ENCODE assay signal across 8 cellular contexts in the genomic region with DNA sequence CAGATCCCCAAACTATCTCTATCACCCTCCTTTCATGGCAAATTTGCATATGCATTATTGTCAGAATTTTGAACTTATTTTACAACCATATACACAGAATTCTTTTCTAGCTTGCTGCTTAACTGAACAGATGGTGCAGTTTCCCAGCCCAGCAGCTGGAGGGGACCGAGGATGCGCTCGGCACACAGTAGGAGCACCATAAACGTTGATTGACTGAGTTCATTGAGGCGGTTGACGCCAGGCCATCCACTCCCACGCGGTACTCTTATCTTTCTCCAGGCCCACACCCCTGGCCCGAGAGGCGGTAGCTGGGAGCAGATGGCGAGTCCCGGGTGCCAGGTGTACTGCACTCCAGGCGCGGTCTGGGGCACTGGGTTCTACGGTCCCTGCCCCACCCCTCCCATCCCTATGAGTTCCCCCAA. TPM values are rescaled to one million over a fixed set of nuclear protein-coding genes. Genes with fewer than 3 reads are reported as not detected.
DNase-seq lines count a peak whose midpoint lies in the region; ATAC-seq and TF ChIP-seq lines count a peak whose summit lies in the region.

No MANE protein-coding gene starts in this region.

- TF ChIP-seq CTCF in Caco-2 (IDR thresholded peaks at IDR 0.05; ENCODE audit: insufficient read depth in 1 of 2, low read depth in 1 of 2, low read length in 1 of 2, severe bottlenecking in 1 of 2, unreplicated experiment in 1 of 2) = no peak
- no peak for TF ChIP-seq CTCF in H9 (conservative IDR thresholded peaks at IDR 0.05)
- TF ChIP-seq CTCF in SK-N-SH (IDR thresholded peaks at IDR 0.05) = no peak
- no peak for TF ChIP-seq CTCF in foreskin keratinocyte (conservative IDR thresholded peaks at IDR 0.05)
- TF ChIP-seq CTCF in psoas muscle (IDR thresholded peaks at IDR 0.05) = no peak
- no peak for TF ChIP-seq CTCF in GM20000 (IDR thresholded peaks at IDR 0.05; ENCODE audit: extremely low read depth, missing control alignments)

- H4K91ac ChIP-seq in H9 (ENCODE audit: insufficient read length, low read depth, low read length) = no peak overlapping the region

- H4K20me1 ChIP-seq in H9 (ENCODE audit: control insufficient read depth, insufficient read depth, insufficient read length) (no peaks in the 10 kb centered on the region), SK-N-SH (ENCODE audit: insufficient read depth) (no peaks in the 10 kb centered on the region)

- no CpG with 5 or more reads among the region's 15 CpGs for WGBS in H9 (ENCODE audit: extremely low coverage, insufficient read length, low lambda C conversion rate)
- WGBS in SK-N-SH (ENCODE audit: low lambda C conversion rate) = 52% methylated on average over 8 of the region's 15 CpGs
- 9 to 15% (median 14%) methylated on average over 15 of the region's 15 CpGs for WGBS in psoas muscle, 3 donors

- H2BK12ac ChIP-seq in H9 (ENCODE audit: insufficient read length, low read depth, low read length) = no peak overlapping the region

- H3F3A ChIP-seq in SK-N-SH (replicated peaks; ENCODE audit: insufficient read depth) = peaks cover 5% of the 10 kb centered on the region

- H3K27me3 Mint-ChIP-seq in Caco-2 (ENCODE audit: insufficient read depth, unreplicated experiment) = no peaks in the 10 kb centered on the region
- H3K27me3 Mint-ChIP-seq in H9 (ENCODE audit: low read depth) = peaks cover 16% of the 10 kb centered on the region

- H2BK15ac ChIP-seq in H9 (ENCODE audit: low read depth, low read length) = no peak overlapping the region

- H3K4me1 Mint-ChIP-seq in Caco-2 (ENCODE audit: low read depth, unreplicated experiment) = no peaks in the 10 kb centered on the region
- H3K4me1 Mint-ChIP-seq in H9 = peaks cover 15 to 18% of the 10 kb centered on the region in 2 experiments

- H3K4me2 ChIP-seq in H9 (ENCODE audit: insufficient read depth, insufficient read length, low read length) = peak overlapping the region; percentile 89
- peak overlapping the region; percentile 93 for H3K4me2 ChIP-seq in SK-N-SH

- H3K9me3 Mint-ChIP-seq in Caco-2 (ENCODE audit: unreplicated experiment) = peaks cover 21% of the 10 kb centered on the region
- peaks cover 14 to 16% of the 10 kb centered on the region in 2 experiments for H3K9me3 Mint-ChIP-seq in H9

- H2BK20ac ChIP-seq in H9 (ENCODE audit: low read depth, low read length, poor library complexity, severe bottlenecking) = no peak overlapping the region

- H3K23ac ChIP-seq in H9 (ENCODE audit: insufficient read length, low read depth, low read length) = no peak overlapping the region

- intact Hi-C loops in Caco-2 (cut with micrococcal nuclease; ENCODE audit: unreplicated experiment) (loop anchor here (2.0 to 10.0 kb wide), 4 partner anchors 130 to 649 kb away; no protein-coding TSS in a partner anchor), psoas muscle (cut with DNase I) (loop anchor here in 1 of 2 donors (5.0 kb wide), 2 partner anchors 144 to 239 kb away; no protein-coding TSS in a partner anchor)

- H3K4me1 ChIP-seq in Caco-2 (no peaks in the 10 kb centered on the region), H9 (ENCODE audit: insufficient read depth, low read length) (no peaks in the 10 kb centered on the region), SK-N-SH (ENCODE audit: control insufficient read depth in 1 of 2, insufficient read depth in 2 of 2, low read depth in 1 of 2, low read length in 1 of 2) (peaks cover 0 to 6% of the 10 kb centered on the region in 2 experiments; a peak in 2 of 4 replicates), foreskin keratinocyte (peaks cover 3% of the 10 kb centered on the region), psoas muscle (no peaks in the 10 kb centered on the region)

- no peak overlapping the region for H4K5ac ChIP-seq in H9 (ENCODE audit: insufficient read length, low read depth, low read length)

- H3K79me1 ChIP-seq in H9 (ENCODE audit: insufficient read depth, low read depth, low read length, poor library complexity, severe bottlenecking) = no peaks in the 10 kb centered on the region

- peaks cover 28% of the 10 kb centered on the region for H3K23me2 ChIP-seq in H9 (ENCODE audit: insufficient read length, low read depth, low read length, poor library complexity, severe bottlenecking)

- H2AFZ ChIP-seq in H9 (ENCODE audit: low read length) = no peak overlapping the region
- H2AFZ ChIP-seq in SK-N-SH (ENCODE audit: low read depth) = peak overlapping the region; percentile 97; the same call in 1 of the 2 replicates

- BruUV-seq in Caco-2 (replicated peaks; lab: Mats Ljungman, UMichigan) = no TSS peak

- H2BK120ac ChIP-seq in H9 (ENCODE audit: low read depth, low read length, poor library complexity, severe bottlenecking) = no peak overlapping the region

- no peak overlapping the region; the same call in 1 of the 2 replicates for H3K14ac ChIP-seq in H9 (ENCODE audit: insufficient read depth, low read length)

- H3K36me3 Mint-ChIP-seq in Caco-2 (ENCODE audit: insufficient read depth, unreplicated experiment) = peaks cover 6% of the 10 kb centered on the region
- peaks cover 2 to 9% (median 3%) of the 10 kb centered on the region in 3 experiments; a peak in 5 of 7 replicates for H3K36me3 Mint-ChIP-seq in H9 (ENCODE audit: insufficient read depth in 1 of 3, low read depth in 3 of 3)

- no peak overlapping the region for H3T11ph ChIP-seq in H9 (ENCODE audit: low read length)

- H3K79me2 ChIP-seq in H9 (ENCODE audit: insufficient read depth, low read length) (no peaks in the 10 kb centered on the region), SK-N-SH (ENCODE audit: insufficient read depth) (no peaks in the 10 kb centered on the region)

- no peak overlapping the region for H3K27ac ChIP-seq in H9 (ENCODE audit: insufficient read length, low read depth, low read length)
- H3K27ac ChIP-seq in SK-N-SH (ENCODE audit: low read depth in 2 of 2, low read length in 1 of 2) = peak overlapping the region; percentile 88 to 99; a peak in 3 of 4 replicates
- peak overlapping the region; percentile 91 for H3K27ac ChIP-seq in foreskin keratinocyte
- H3K27ac ChIP-seq in psoas muscle = peak overlapping the region; percentile 84

- H2AK5ac ChIP-seq in H9 (ENCODE audit: insufficient read length, low read length) = no peak overlapping the region

- no peak overlapping the region for H4K8ac ChIP-seq in H9 (replicated peaks; ENCODE audit: insufficient read length, low read depth, low read length)

- 0 out of 2 replicates have a peak, but pooled peaks have one; percentile 1 for TF ChIP-seq RAD21 in SK-N-SH (IDR thresholded peaks at IDR 0.05; ENCODE audit: low read length)

- H3K27ac Mint-ChIP-seq in Caco-2 (ENCODE audit: unreplicated experiment) = peak overlapping the region; percentile 63
- H3K27ac Mint-ChIP-seq in H9 = no peak overlapping the region

- H3K4ac ChIP-seq in H9 (ENCODE audit: low read depth, low read length) = no peak overlapping the region

- ATAC-seq in foreskin keratinocyte (peak; percentile 38), psoas muscle (no peak)

- DNase-seq in Caco-2 (peak in 1 of 2 experiments; percentile 47), H9 (no peak), SK-N-SH (no peak), foreskin keratinocyte (no peak), psoas muscle (no peak), NCI-H1417 treated with DMSO at 0.1 percent for 48 hours (lab: John Stamatoyannopoulos, UW) (no peak), LoVo (ENCODE audit: low spot score) (no peak), GM20000 (ENCODE audit: low spot score) (no peak)

- 0 out of 4 replicates have a peak, but pooled peaks of 1 of the 2 experiments have one; percentile 29 for TF ChIP-seq EP300 in SK-N-SH (IDR thresholded peaks at IDR 0.05; ENCODE audit: borderline replicate concordance in 1 of 2, low read depth in 1 of 2, low read length in 1 of 2)

- POLR2A ChIA-PET in Caco-2 (lab: Charles Lee) = interaction anchor here (0.6 to 1.0 kb wide), 2 partner anchors 118 to 387 kb away, joined by 3 read pairs; no protein-coding TSS in a partner anchor
- POLR2A ChIA-PET in SK-N-SH (lab: Yijun Ruan, JAX) = interaction anchor here (0.6 to 3.5 kb wide), 12 partner anchors 65 to 1022 kb away, joined by 3 to 50 read pairs (median 14); no protein-coding TSS in a partner anchor

- H3K56ac ChIP-seq in H9 (ENCODE audit: insufficient read length, low read depth, low read length) = no peak overlapping the region

- H3K18ac ChIP-seq in H9 (ENCODE audit: insufficient read length, low read depth, low read length) = no peak overlapping the region

- H3K4me3 ChIP-seq in Caco-2 (ENCODE audit: low read depth, low read length) = peak overlapping the region; percentile 85
- peak overlapping the region; percentile 78 to 86 for H3K4me3 ChIP-seq in SK-N-SH (ENCODE audit: low read depth in 2 of 2, low read length in 1 of 2)
- peak overlapping the region; percentile 83 for H3K4me3 ChIP-seq in psoas muscle

- H3K4me3 Mint-ChIP-seq in Caco-2 (ENCODE audit: unreplicated experiment) (peak overlapping the region; percentile 85), H9 (peak overlapping the region; percentile 89 to 97)

- H3K9me2 ChIP-seq in SK-N-SH = no peaks in the 10 kb centered on the region

- no peak overlapping the region for H2BK5ac ChIP-seq in H9 (ENCODE audit: insufficient read length, low read length)

- H3K9me3 ChIP-seq in Caco-2 (no peaks in the 10 kb centered on the region), H9 (ENCODE audit: control insufficient read depth, low read depth, low read length) (no peaks in the 10 kb centered on the region), SK-N-SH (no peaks in the 10 kb centered on the region), psoas muscle (no peaks in the 10 kb centered on the region)

- no peaks in the 10 kb centered on the region for H3K36me3 ChIP-seq in Caco-2 (ENCODE audit: control insufficient read depth, insufficient read depth, low read length)
- H3K36me3 ChIP-seq in SK-N-SH (replicated peaks in 1 of 2; ENCODE audit: control insufficient read depth in 1 of 2, insufficient read depth in 2 of 2, low read length in 1 of 2) = no peaks in the 10 kb centered on the region
- H3K36me3 ChIP-seq in psoas muscle (ENCODE audit: insufficient read depth in 1 of 2, low read depth in 1 of 2) = no peaks in the 10 kb centered on the region

- CTCF ChIA-PET in Caco-2 (lab: Charles Lee) (no interaction called here), SK-N-SH (lab: Yijun Ruan, JAX) (interaction anchor here (0.6 to 4.4 kb wide), 10 partner anchors 9 to 1026 kb away, joined by 3 to 53 read pairs (median 4); no protein-coding TSS in a partner anchor)

- H3K27me3 ChIP-seq in Caco-2 (replicated peaks; ENCODE audit: control insufficient read depth, insufficient read depth, low read length) (no peaks in the 10 kb centered on the region), H9 (ENCODE audit: insufficient read depth, low read length) (no peaks in the 10 kb centered on the region; the same call in 1 of the 2 replicates), SK-N-SH (ENCODE audit: insufficient read depth) (no peaks in the 10 kb centered on the region), foreskin keratinocyte (no peaks in the 10 kb centered on the region), psoas muscle (ENCODE audit: insufficient read depth in 3 of 3, low read length in 2 of 3) (no peaks in the 10 kb centered on the region)

- H3K9ac ChIP-seq in H9 (ENCODE audit: extremely low read depth, insufficient read length, low read length) = no peak overlapping the region
- peak overlapping the region; percentile 75; the same call in 1 of the 2 replicates for H3K9ac ChIP-seq in SK-N-SH

RNA-seq across cellular contexts. Expression of a gene that starts 6.8 kb away (rescaled TPM):
- 76.8 and 77.3 TPM in 2 replicates for total RNA-seq in Caco-2 (2022)
- total RNA-seq in H9 (2021) = 108 and 112 TPM in 2 replicates
- 5.5 and 5.8 TPM in 2 replicates for polyA plus RNA-seq in SK-N-SH (2012; rRNA removed)
- polyA plus RNA-seq in SK-N-SH (2012; cell fraction: cytosol; rRNA removed) = 7.8 and 7.9 TPM in 2 replicates
- 6.8 and 7.5 TPM in 2 replicates for polyA plus RNA-seq in SK-N-SH (2012; cell fraction: nucleus; rRNA removed)
- total RNA-seq in foreskin keratinocyte = 12.0 and 24.2 TPM in 2 replicates
- polyA plus RNA-seq in foreskin keratinocyte = 5.5 and 9.6 TPM in 2 replicates
- total RNA-seq in psoas muscle = 1 to 10 TPM; 1.9 to 6.9 (median 2.3) TPM
- 1 to 10 TPM in 1 of 3 donors, under 1 TPM in 2; 0.49 to 1.0 (median 1.00) TPM for polyA plus RNA-seq in psoas muscle
